8 cellular contexts compared by ENCODE assay signal in genomic region chr16:75648265-75649076, GRCh38. TPM values are rescaled to one million over a fixed set of nuclear protein-coding genes. Genes with fewer than 3 reads are reported as not detected.
DNase-seq lines count a peak whose midpoint lies in the region; ATAC-seq and TF ChIP-seq lines count a peak whose summit lies in the region.

No MANE protein-coding gene starts in this region.

- H3K9me3 ChIP-seq in stomach = no peaks in the 10 kb centered on the region

- peak overlapping the region; percentile 96 for H3K27ac ChIP-seq in RWPE1
- peak overlapping the region; percentile 94 to 99 (median 96) for H3K27ac ChIP-seq in stomach

- H3K9me3 Mint-ChIP-seq in neural crest cell = no peaks in the 10 kb centered on the region

- ATAC-seq in GM21717 (IDR thresholded peaks at IDR 0.05; ENCODE audit: unreplicated experiment) = peak; percentile 38

- H3K4me1 ChIP-seq in stomach = peaks cover 46 to 73% (median 64%) of the 10 kb centered on the region in 4 donors

- intact Hi-C loops in stomach (cut with DNase I; ENCODE audit: low total_unique reads) = no loop called here

- H3K27me3 Mint-ChIP-seq in neural crest cell (ENCODE audit: low read depth) = no peaks in the 10 kb centered on the region

- H3K36me3 Mint-ChIP-seq in neural crest cell (ENCODE audit: low read depth) = peaks cover 5% of the 10 kb centered on the region

- no peak for TF ChIP-seq CTCF in RWPE1 (conservative IDR thresholded peaks at IDR 0.05; ENCODE audit: low read depth)
- no peak for TF ChIP-seq CTCF in fibroblast of villous mesenchyme (IDR thresholded peaks at IDR 0.05; ENCODE audit: insufficient read depth, low read depth, low read length)
- no peak for TF ChIP-seq CTCF in neural crest cell (conservative IDR thresholded peaks at IDR 0.05)
- TF ChIP-seq CTCF in stomach (IDR thresholded peaks at IDR 0.05) = no peak

- H3K4me3 ChIP-seq in fibroblast of villous mesenchyme (ENCODE audit: low read depth, low read length) (peak overlapping the region; percentile 98), stomach (peak overlapping the region; percentile 80 to 100 (median 93))

- H3K4me3 Mint-ChIP-seq in neural crest cell = peak overlapping the region; percentile 97

- H3K4me1 Mint-ChIP-seq in neural crest cell = peaks cover 39% of the 10 kb centered on the region

- peaks cover 0 to 20% (median 16%) of the 10 kb centered on the region in 4 donors for H3K36me3 ChIP-seq in stomach

- TF ChIP-seq EP300 in stomach (IDR thresholded peaks at IDR 0.05) = no peak

- no peak for TF ChIP-seq POLR2A in stomach (IDR thresholded peaks at IDR 0.05)

- H3K27ac Mint-ChIP-seq in neural crest cell (ENCODE audit: unreplicated experiment) = peak overlapping the region; percentile 97

- in situ Hi-C loops in KBM-7 (cut with MboI; ENCODE audit: low pct_unique_long_range_greater_than_20kb, low sequenced_read_pairs) = no loop called here

- DNase-seq in DMS79 treated with DMSO at 0.1 percent for 48 hours (lab: John Stamatoyannopoulos, UW) (peak; percentile 40), KBM-7 (peak; percentile 73), RWPE1 (ENCODE audit: low spot score) (peak; percentile 72), fibroblast of villous mesenchyme (ENCODE audit: low read depth) (peak; percentile 76), neural crest cell (ENCODE audit: low read depth, low spot score) (peak; percentile 80), stomach (peak; percentile 86)
- DNase-seq in activated effector memory CD4-positive, alpha-beta T cell treated with anti-CD3 and anti-CD28 coated beads, Interleukin-2, amount 50 U/mL, for 16 hours = peak; percentile 95

- CTCF ChIA-PET in RWPE1 (lab: Yijun Ruan, JAX) = interaction anchor here (0.6 to 0.8 kb wide), 2 partner anchors 116 to 127 kb away, joined by 4 to 5 read pairs; no protein-coding TSS in a partner anchor

- no peaks in the 10 kb centered on the region for H3K27me3 ChIP-seq in stomach

- POLR2A ChIA-PET in RWPE1 (lab: Yijun Ruan, JAX; ENCODE audit: low non-redundant PET) = interaction anchor here (0.6 to 0.7 kb wide), 2 partner anchors 47 to 134 kb away, joined by 3 read pairs; no protein-coding TSS in a partner anchor

- WGBS in stomach, 5 donors = 0 to 1% (median 0%) methylated on average over 30 to 62 of the region's 62 CpGs

RNA-seq across cellular contexts. Expression of gene TERF2IP, which starts 0.9 kb away (rescaled TPM):
- total RNA-seq in fibroblast of villous mesenchyme (28.3 and 43.6 TPM in 2 replicates), neural crest cell (47.2 and 50.2 TPM in 2 replicates), stomach (10 to 100 TPM; 17.1 to 58.3 (median 43.7) TPM)
- polyA plus RNA-seq in stomach = 10 to 100 TPM; 30.0 to 37.3 (median 31.1) TPM

RNA-seq across cellular contexts. Expression of gene KARS1, which starts 1.0 kb away (rescaled TPM):
- total RNA-seq in fibroblast of villous mesenchyme (139 and 157 TPM in 2 replicates), neural crest cell (161 and 164 TPM in 2 replicates), stomach (100 to 1,000 TPM in 2 of 5 donors, 10 to 100 TPM in 3; 85.8 to 196 (median 97.4) TPM)
- polyA plus RNA-seq in stomach = 100 to 1,000 TPM in 1 of 3 donors, 10 to 100 TPM in 2; 81.2 to 102 (median 84.1) TPM

RNA-seq across cellular contexts. Expression of gene ADAT1, which starts 25.4 kb away (rescaled TPM):
- total RNA-seq in fibroblast of villous mesenchyme = 69.9 and 83.8 TPM in 2 replicates
- 78.7 and 82.6 TPM in 2 replicates for total RNA-seq in neural crest cell
- total RNA-seq in stomach = 10 to 100 TPM in 3 of 5 donors, 1 to 10 TPM in 1, under 1 TPM in 1; 0.58 to 69.8 (median 25.8) TPM
- polyA plus RNA-seq in stomach = 10 to 100 TPM in 1 of 3 donors, 1 to 10 TPM in 2; 6.0 to 18.2 (median 7.8) TPM

RNA-seq across cellular contexts. Expression of gene CPHXL2, which starts 28.3 kb away (rescaled TPM):
- total RNA-seq in fibroblast of villous mesenchyme (not detected in 2 replicates), neural crest cell (not detected in 2 replicates), stomach (not detected)
- polyA plus RNA-seq in stomach = not detected

RNA-seq across cellular contexts. Expression of gene DUXB, which starts 52.8 kb away (rescaled TPM):
- total RNA-seq in fibroblast of villous mesenchyme (not detected in 2 replicates), neural crest cell (not detected in 2 replicates), stomach (not detected)
- polyA plus RNA-seq in stomach = not detected

Comparison
In these comparisons a context has a peak if more than half of its experiments do, and no peak if none do; other contexts are left out.
1. Peak in every context shown above with its lines: DNase-seq, ATAC-seq, H3K4me3 ChIP-seq and H3K27ac ChIP-seq.
2. DNase-seq: peak in every context shown above with its lines; median percentile 95 in activated effector memory CD4-positive, alpha-beta T cell treated with anti-CD3 and anti-CD28 coated beads, Interleukin-2, amount 50 U/mL, for 16 hours; 86 in stomach; 80 in neural crest cell; 76 in fibroblast of villous mesenchyme; 73 in KBM-7; 72 in RWPE1; 40 in DMS79 treated with DMSO at 0.1 percent for 48 hours.